1 cellular context compared by ENCODE assay signal in the genomic region with DNA sequence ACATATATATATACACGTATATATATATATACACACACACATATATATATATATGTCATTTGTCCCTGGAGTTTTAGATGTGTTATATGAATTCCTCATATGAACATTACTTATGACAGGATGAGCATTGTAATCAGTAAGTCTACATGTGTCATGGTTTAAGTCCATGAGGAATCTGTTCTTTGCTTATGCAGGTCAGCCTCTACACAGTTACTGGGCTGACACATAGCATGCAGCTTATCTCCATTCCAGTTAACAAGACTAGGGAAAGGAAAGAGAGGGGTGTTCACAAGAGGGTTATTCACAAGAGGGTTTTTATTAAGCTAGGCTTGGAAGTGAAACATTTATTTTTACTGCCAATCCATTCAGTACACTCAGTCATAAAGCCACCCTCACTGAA.
TF ChIP-seq lines count a peak whose summit lies in the region.

No MANE protein-coding gene starts in this region.

TF ChIP-seq in IMR-90, 13 proteins besides CTCF, POLR2A, EP300 and RAD21:
- TF ChIP-seq SMC3 (IDR thresholded peaks at IDR 0.05; ENCODE audit: low read depth, low read length) (no peak), MAFK (IDR thresholded peaks at IDR 0.05; ENCODE audit: low read depth, low read length) (no peak)
- TF ChIP-seq, protein P1, sequence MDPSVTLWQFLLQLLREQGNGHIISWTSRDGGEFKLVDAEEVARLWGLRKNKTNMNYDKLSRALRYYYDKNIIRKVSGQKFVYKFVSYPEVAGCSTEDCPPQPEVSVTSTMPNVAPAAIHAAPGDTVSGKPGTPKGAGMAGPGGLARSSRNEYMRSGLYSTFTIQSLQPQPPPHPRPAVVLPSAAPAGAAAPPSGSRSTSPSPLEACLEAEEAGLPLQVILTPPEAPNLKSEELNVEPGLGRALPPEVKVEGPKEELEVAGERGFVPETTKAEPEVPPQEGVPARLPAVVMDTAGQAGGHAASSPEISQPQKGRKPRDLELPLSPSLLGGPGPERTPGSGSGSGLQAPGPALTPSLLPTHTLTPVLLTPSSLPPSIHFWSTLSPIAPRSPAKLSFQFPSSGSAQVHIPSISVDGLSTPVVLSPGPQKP (IDR thresholded peaks at IDR 0.05; ENCODE audit: borderline replicate concordance, low read depth, low read length), result no peak
TF ChIP-seq in IMR-90: peak in this region for 0.
